8 cellular contexts compared by ENCODE assay signal in the genomic region with DNA sequence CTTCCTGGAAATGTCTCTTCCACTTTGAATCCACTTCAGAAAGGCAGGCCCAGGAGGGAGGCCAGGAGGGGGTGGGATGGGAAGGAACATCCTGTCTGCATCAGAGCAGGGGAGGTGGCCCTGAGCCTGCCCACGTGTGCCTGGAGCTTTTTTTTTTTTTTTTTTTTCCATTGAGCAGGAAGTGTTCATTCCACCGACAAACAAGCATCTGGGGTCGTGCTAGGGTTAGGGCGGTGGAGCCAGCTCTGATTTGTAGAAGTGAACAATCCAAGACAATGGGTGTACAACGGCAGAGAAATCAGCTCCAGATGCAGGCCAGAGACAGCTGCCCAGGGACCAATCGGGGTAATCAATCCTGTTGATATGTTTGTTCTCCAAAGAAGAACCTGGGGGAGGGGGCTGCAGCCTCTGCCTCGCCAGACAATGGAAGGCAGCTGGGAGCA.
DNase-seq lines count a peak whose midpoint lies in the region; ATAC-seq lines count a peak whose summit lies in the region.

No MANE protein-coding gene starts in this region.

- peak; percentile 71 for DNase-seq in ELF-1 (ENCODE audit: low read depth, low spot score)
- DNase-seq in NCI-H2227 treated with DMSO at 0.1 percent for 48 hours (lab: John Stamatoyannopoulos, UW): peak; percentile 31
- DNase-seq in non-pigmented ciliary epithelial cell (ENCODE audit: low read depth): peak; percentile 30
- DNase-seq in iPS-NIHi11 (ENCODE audit: low spot score): no peak

- ATAC-seq in esophagus mucosa (peak; percentile 50), GM19328 (IDR thresholded peaks at IDR 0.05; ENCODE audit: unreplicated experiment) (no peak), HG03135 (IDR thresholded peaks at IDR 0.05; ENCODE audit: unreplicated experiment) (no peak), GM18870 (IDR thresholded peaks at IDR 0.05; ENCODE audit: unreplicated experiment) (no peak)
